ENCODE assay signal across 9 cellular contexts in genomic region chr3:171328419-171329082, GRCh38.
A peak's percentile ranks its signal among the peaks of the same experiment; 100 is the strongest.
DNase-seq lines count a peak whose midpoint lies in the region; ATAC-seq, FAIRE-seq and TF ChIP-seq lines count a peak whose summit lies in the region.
"Had no signal": no experiment of that assay in that cellular context is flagged by ENCODE, and none has a peak within 500 bp of the region (broad histone marks: within the 10 kb centered on the region; RNA-seq: fewer than 3 reads in every experiment).

No MANE protein-coding gene starts in this region.

- H3K4me3 ChIP-seq in Panc1 (ENCODE audit: low read depth in 2 of 2, low read length in 2 of 2): no peak overlapping the region
- H3K4me3 ChIP-seq: BLaER1 had no signal

- no peaks in the 10 kb centered on the region for H3K27me3 Mint-ChIP-seq in activated naive CD8-positive, alpha-beta T cell treated with anti-CD3 and anti-CD28 coated beads for 36 hours
- no peaks in the 10 kb centered on the region for H3K27me3 Mint-ChIP-seq in memory B cell

- no peak for FAIRE-seq in RCC 7860 (lab: Jason Lieb, UNC)

- DNase-seq in NCI-H526 (lab: John Stamatoyannopoulos, UW): peak; percentile 20 to 30
- DNase-seq in NCI-H526 treated with DMSO at 0.1 percent for 48 hours (lab: John Stamatoyannopoulos, UW): no peak
- no peak for DNase-seq in Panc1 (ENCODE audit: low read depth, low spot score)
- peak; percentile 39 for DNase-seq in activated naive CD8-positive, alpha-beta T cell treated with anti-CD3 and anti-CD28 coated beads for 36 hours
- no peak for DNase-seq in memory B cell (ENCODE audit: low spot score in 2 of 2)
- DNase-seq in RCC 7860 (ENCODE audit: low spot score): no peak

- POLR2A ChIA-PET in Panc1 (lab: Charles Lee): no interaction called here

- TF ChIP-seq CTCF in Panc1 (IDR thresholded peaks at IDR 0.05): peak; percentile 30

- CTCF ChIA-PET in Panc1 (lab: Charles Lee): no interaction called here

- no peaks in the 10 kb centered on the region for H3K4me1 ChIP-seq in Panc1 (ENCODE audit: control insufficient read depth, insufficient read depth, low read length)

- H3K9me3 ChIP-seq in Panc1 (ENCODE audit: control insufficient read depth, insufficient read depth, low read depth, low read length): no peaks in the 10 kb centered on the region
- H3K9me3 ChIP-seq: BLaER1 had no signal

- intact Hi-C loops in Panc1 (cut with micrococcal nuclease; ENCODE audit: unreplicated experiment): no loop called here

- ATAC-seq in Panc1 (no peak), memory B cell (ENCODE audit: low read depth) (peak; percentile 47), GM21717 (IDR thresholded peaks at IDR 0.05; ENCODE audit: unreplicated experiment) (no peak), GM21723 (IDR thresholded peaks at IDR 0.05; ENCODE audit: unreplicated experiment) (no peak)

- no peak overlapping the region for H3K4me3 Mint-ChIP-seq in activated naive CD8-positive, alpha-beta T cell treated with anti-CD3 and anti-CD28 coated beads for 36 hours
- no peak overlapping the region for H3K4me3 Mint-ChIP-seq in memory B cell

- peaks cover 4% of the 10 kb centered on the region for H3K36me3 Mint-ChIP-seq in activated naive CD8-positive, alpha-beta T cell treated with anti-CD3 and anti-CD28 coated beads for 36 hours
- H3K36me3 Mint-ChIP-seq in memory B cell: no peaks in the 10 kb centered on the region

- in situ Hi-C loops in Panc1 (cut with HindIII; ENCODE audit: low pct_unique_long_range_greater_than_20kb, low sequenced_read_pairs): no loop called here

- H3K27ac Mint-ChIP-seq in activated naive CD8-positive, alpha-beta T cell treated with anti-CD3 and anti-CD28 coated beads for 36 hours: no peak overlapping the region
- H3K27ac Mint-ChIP-seq in memory B cell: no peak overlapping the region

- BruUV-seq in Panc1 (replicated peaks; lab: Mats Ljungman, UMichigan): no TSS peak

- H3K4me1 Mint-ChIP-seq in activated naive CD8-positive, alpha-beta T cell treated with anti-CD3 and anti-CD28 coated beads for 36 hours: peaks cover 44% of the 10 kb centered on the region
- H3K4me1 Mint-ChIP-seq in memory B cell: peaks cover 5% of the 10 kb centered on the region

- H3K27ac ChIP-seq in Panc1 (ENCODE audit: low read length): no peak overlapping the region
- H3K27ac ChIP-seq: BLaER1 had no signal

- peaks cover 20% of the 10 kb centered on the region for H3K27me3 ChIP-seq in Panc1 (ENCODE audit: control insufficient read depth, insufficient read depth, low read length)
- H3K27me3 ChIP-seq: BLaER1 had no signal

- peaks cover 5% of the 10 kb centered on the region for H3K9me3 Mint-ChIP-seq in activated naive CD8-positive, alpha-beta T cell treated with anti-CD3 and anti-CD28 coated beads for 36 hours
- H3K9me3 Mint-ChIP-seq in memory B cell: no peaks in the 10 kb centered on the region

- no peaks in the 10 kb centered on the region for H3K36me3 ChIP-seq in Panc1 (ENCODE audit: control insufficient read depth, insufficient read depth, low read length)
- H3K36me3 ChIP-seq: BLaER1 had no signal

Comparison
In these comparisons a context has a peak if more than half of its experiments do, and no peak if none do; other contexts are left out.
1. DNase-seq: peak in NCI-H526 (2 of 2) and activated naive CD8-positive, alpha-beta T cell treated with anti-CD3 and anti-CD28 coated beads for 36 hours (single experiment); none in NCI-H526 treated with DMSO at 0.1 percent for 48 hours (single experiment), Panc1 (single experiment), memory B cell (0 of 2) and RCC 7860 (single experiment).